ENCODE assay signal across 8 cellular contexts in the genomic region with DNA sequence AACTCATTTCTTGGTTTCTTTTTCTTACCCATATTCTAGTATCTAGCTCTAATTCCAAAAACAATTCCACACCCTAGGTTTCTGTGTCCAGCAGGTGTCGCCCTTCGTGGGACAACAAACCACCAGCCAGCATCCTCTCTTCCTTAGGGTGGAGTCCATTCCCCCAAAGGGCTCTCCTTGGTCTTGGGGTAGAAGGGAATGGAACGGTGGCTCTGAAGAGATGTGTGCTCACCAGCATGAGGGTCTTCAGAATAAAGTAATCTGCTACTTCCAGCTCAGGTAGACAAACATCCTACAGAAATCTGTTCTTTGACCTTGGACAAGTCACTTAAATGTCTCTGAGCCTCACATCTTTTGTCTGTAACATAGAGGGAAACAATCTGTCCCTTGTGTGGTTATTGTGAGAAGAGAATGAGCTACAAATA. TPM values are rescaled to one million over a fixed set of nuclear protein-coding genes. Genes with fewer than 3 reads are reported as not detected.
DNase-seq lines count a peak whose midpoint lies in the region; ATAC-seq and TF ChIP-seq lines count a peak whose summit lies in the region.

No MANE protein-coding gene starts in this region.

- H3K18ac ChIP-seq in mesendoderm (ENCODE audit: low read length): no peak overlapping the region

- no peak overlapping the region for H4K5ac ChIP-seq in mesendoderm (ENCODE audit: low read length)

- peak; percentile 25 for DNase-seq in AG09309 (ENCODE audit: low read depth)
- DNase-seq in GM23338 (ENCODE audit: low spot score): peak; percentile 90
- peak; percentile 35 for DNase-seq in NCI-H82 treated with DMSO at 0.1 percent for 48 hours (lab: John Stamatoyannopoulos, UW; ENCODE audit: unreplicated experiment)
- DNase-seq in activated CD8-positive, alpha-beta memory T cell treated with anti-CD3 and anti-CD28 coated beads for 1 hour (ENCODE audit: extremely low read depth in 1 of 2, low read depth in 1 of 2): peak; percentile 43 to 69
- peak; percentile 69 to 72 (median 70) for DNase-seq in effector memory CD8-positive, alpha-beta T cell
- DNase-seq in mesendoderm: peak; percentile 63
- DNase-seq in stimulated activated CD8-positive, alpha-beta memory T cell treated with anti-CD3 and anti-CD28 coated beads, Interleukin-2, amount 100 ng/mL, for 48 hours (ENCODE audit: low read depth in 2 of 2): peak; percentile 57 to 70

- H2AFZ ChIP-seq in GM23338: no peak overlapping the region

- H3K4ac ChIP-seq in mesendoderm (ENCODE audit: low read depth, low read length): no peak overlapping the region

- H3F3A ChIP-seq in GM23338 (replicated peaks; ENCODE audit: low read depth): no peaks in the 10 kb centered on the region

- no peak overlapping the region for H2BK120ac ChIP-seq in mesendoderm (ENCODE audit: low read depth, low read length)

- H3K27me3 ChIP-seq in GM23338 (ENCODE audit: insufficient read depth) (no peaks in the 10 kb centered on the region), mesendoderm (ENCODE audit: insufficient read depth, low read length, poor library complexity) (no peaks in the 10 kb centered on the region)

- no peak overlapping the region for H2AK5ac ChIP-seq in mesendoderm (ENCODE audit: low read length)

- H4K8ac ChIP-seq in mesendoderm (ENCODE audit: low read depth, low read length): no peak overlapping the region

- no peak overlapping the region for H3K9ac ChIP-seq in mesendoderm (ENCODE audit: low read length)

- no peak overlapping the region for H2BK5ac ChIP-seq in mesendoderm (ENCODE audit: low read length)

- H3K9me2 ChIP-seq in GM23338 (ENCODE audit: insufficient read depth): no peaks in the 10 kb centered on the region

- no peaks in the 10 kb centered on the region for H4K20me1 ChIP-seq in GM23338 (replicated peaks; ENCODE audit: insufficient read depth)

- H3K79me1 ChIP-seq in mesendoderm (ENCODE audit: low read length): no peaks in the 10 kb centered on the region

- peak; percentile 93 for ATAC-seq in GM23338
- ATAC-seq in effector memory CD8-positive, alpha-beta T cell (replicated peaks): peak; percentile 56
- no peak for ATAC-seq in GM18861 (IDR thresholded peaks at IDR 0.05; ENCODE audit: unreplicated experiment)

- H3K4me1 ChIP-seq in GM23338 (ENCODE audit: insufficient read depth) (no peaks in the 10 kb centered on the region), mesendoderm (ENCODE audit: control insufficient read depth, low read depth, low read length) (no peaks in the 10 kb centered on the region)

- H3K23ac ChIP-seq in mesendoderm (ENCODE audit: low read length): no peak overlapping the region

- no peaks in the 10 kb centered on the region for H3K4me1 Mint-ChIP-seq in GM23338
- H3K4me1 Mint-ChIP-seq in effector memory CD8-positive, alpha-beta T cell (ENCODE audit: low read depth in 2 of 2): peaks cover 7 to 11% of the 10 kb centered on the region in 2 donors

- H3K36me3 ChIP-seq in GM23338 (ENCODE audit: insufficient read depth) (no peaks in the 10 kb centered on the region), mesendoderm (ENCODE audit: control insufficient read depth, insufficient read depth, low read length) (no peaks in the 10 kb centered on the region)

- no peak overlapping the region for H3K4me3 ChIP-seq in AG09309 (ENCODE audit: control insufficient read depth, low read depth, low read length)
- no peak overlapping the region for H3K4me3 ChIP-seq in GM23338
- no peak overlapping the region for H3K4me3 ChIP-seq in mesendoderm (ENCODE audit: low read length)

- WGBS in mesendoderm (ENCODE audit: extremely low coverage, insufficient coverage, low lambda C conversion rate): no CpG with 5 or more reads among the region's 3 CpGs

- H3K36me3 Mint-ChIP-seq in GM23338 (ENCODE audit: low read depth): no peaks in the 10 kb centered on the region
- peaks cover 3% of the 10 kb centered on the region for H3K36me3 Mint-ChIP-seq in effector memory CD8-positive, alpha-beta T cell (ENCODE audit: insufficient read depth)

- H2BK15ac ChIP-seq in mesendoderm (replicated peaks; ENCODE audit: low read depth): no peak overlapping the region

- H3K4me3 Mint-ChIP-seq in GM23338: no peak overlapping the region
- H3K4me3 Mint-ChIP-seq in effector memory CD8-positive, alpha-beta T cell: no peak overlapping the region

- TF ChIP-seq CTCF in AG09309 (IDR thresholded peaks at IDR 0.05; ENCODE audit: control insufficient read depth, insufficient read depth, low read depth, low read length, missing control alignments) (peak; percentile 87), GM23338 (conservative IDR thresholded peaks at IDR 0.05; ENCODE audit: low read depth in 2 of 2) (peak; percentile 91 to 96)

- H3K4me2 ChIP-seq in GM23338: no peak overlapping the region
- no peak overlapping the region for H3K4me2 ChIP-seq in mesendoderm (ENCODE audit: low read length)

- H3K79me2 ChIP-seq in GM23338 (replicated peaks; ENCODE audit: insufficient read depth) (no peaks in the 10 kb centered on the region), mesendoderm (ENCODE audit: control insufficient read depth, insufficient read depth, low read length) (no peaks in the 10 kb centered on the region)

- peaks cover 4% of the 10 kb centered on the region for H3K27me3 Mint-ChIP-seq in GM23338 (ENCODE audit: insufficient read depth, low read depth, poor library complexity)
- no peaks in the 10 kb centered on the region for H3K27me3 Mint-ChIP-seq in effector memory CD8-positive, alpha-beta T cell

- no peaks in the 10 kb centered on the region for H3K9me3 Mint-ChIP-seq in GM23338
- no peaks in the 10 kb centered on the region for H3K9me3 Mint-ChIP-seq in effector memory CD8-positive, alpha-beta T cell

- H3K27ac ChIP-seq in GM23338 (ENCODE audit: low read depth) (no peak overlapping the region), mesendoderm (ENCODE audit: low read depth, low read length) (no peak overlapping the region)

- no peak overlapping the region for H3K56ac ChIP-seq in mesendoderm (ENCODE audit: low read length)

- no peak overlapping the region for H3K27ac Mint-ChIP-seq in GM23338
- H3K27ac Mint-ChIP-seq in effector memory CD8-positive, alpha-beta T cell: peak overlapping the region in 1 of 2 donors; percentile 33

TF ChIP-seq in GM23338, 12 proteins besides CTCF, POLR2A, EP300 and RAD21:
- TF ChIP-seq EZH2phosphoT487 (IDR thresholded peaks at IDR 0.05; ENCODE audit: unreplicated experiment) (no peak), EZH2 (IDR thresholded peaks at IDR 0.05; ENCODE audit: low read depth, unreplicated experiment) (no peak)

RNA-seq across cellular contexts. Expression of a gene that starts 7.2 kb away (rescaled TPM):
- total RNA-seq in GM23338 (2014; rRNA removed; shearing (Covaris generic)): 1.3 and 1.6 TPM in 2 replicates
- 0.70 and 1.4 TPM in 2 replicates for polyA plus RNA-seq in GM23338 (2016; fragmentation: Nextera tagmentation; extraction: Ambion mirVana)
- polyA plus RNA-seq in mesendoderm (2013, experiment 1 of 2): 1.4 TPM
- polyA plus RNA-seq in mesendoderm (2013, experiment 2 of 2): 1.1 TPM

RNA-seq across cellular contexts. Expression of a gene that starts 19.2 kb away (rescaled TPM):
- 3.5 and 5.2 TPM in 2 replicates for total RNA-seq in GM23338 (2014; rRNA removed; shearing (Covaris generic))
- polyA plus RNA-seq in GM23338 (2016; fragmentation: Nextera tagmentation; extraction: Ambion mirVana): 6.2 and 8.1 TPM in 2 replicates
- polyA plus RNA-seq in mesendoderm (2013, experiment 1 of 2): 10.8 TPM
- 9.8 TPM for polyA plus RNA-seq in mesendoderm (2013, experiment 2 of 2)

RNA-seq across cellular contexts. Expression of a gene that starts 34.7 kb away (rescaled TPM):
- 169 and 182 TPM in 2 replicates for total RNA-seq in GM23338 (2014; rRNA removed; shearing (Covaris generic))
- 81.9 and 84.9 TPM in 2 replicates for polyA plus RNA-seq in GM23338 (2016; fragmentation: Nextera tagmentation; extraction: Ambion mirVana)
- polyA plus RNA-seq in mesendoderm (2013, experiment 1 of 2): 162 TPM
- 162 TPM for polyA plus RNA-seq in mesendoderm (2013, experiment 2 of 2)

Comparison
In these comparisons a context has a peak if more than half of its experiments do, and no peak if none do; other contexts are left out.
1. DNase-seq: peak in every context shown above with its lines; median percentile 90 in GM23338; 70 in effector memory CD8-positive, alpha-beta T cell; 64 in stimulated activated CD8-positive, alpha-beta memory T cell treated with anti-CD3 and anti-CD28 coated beads, Interleukin-2, amount 100 ng/mL, for 48 hours; 63 in mesendoderm; 56 in activated CD8-positive, alpha-beta memory T cell treated with anti-CD3 and anti-CD28 coated beads for 1 hour; 35 in NCI-H82 treated with DMSO at 0.1 percent for 48 hours; 25 in AG09309.